13 cellular contexts compared by ENCODE assay signal in the genomic region with DNA sequence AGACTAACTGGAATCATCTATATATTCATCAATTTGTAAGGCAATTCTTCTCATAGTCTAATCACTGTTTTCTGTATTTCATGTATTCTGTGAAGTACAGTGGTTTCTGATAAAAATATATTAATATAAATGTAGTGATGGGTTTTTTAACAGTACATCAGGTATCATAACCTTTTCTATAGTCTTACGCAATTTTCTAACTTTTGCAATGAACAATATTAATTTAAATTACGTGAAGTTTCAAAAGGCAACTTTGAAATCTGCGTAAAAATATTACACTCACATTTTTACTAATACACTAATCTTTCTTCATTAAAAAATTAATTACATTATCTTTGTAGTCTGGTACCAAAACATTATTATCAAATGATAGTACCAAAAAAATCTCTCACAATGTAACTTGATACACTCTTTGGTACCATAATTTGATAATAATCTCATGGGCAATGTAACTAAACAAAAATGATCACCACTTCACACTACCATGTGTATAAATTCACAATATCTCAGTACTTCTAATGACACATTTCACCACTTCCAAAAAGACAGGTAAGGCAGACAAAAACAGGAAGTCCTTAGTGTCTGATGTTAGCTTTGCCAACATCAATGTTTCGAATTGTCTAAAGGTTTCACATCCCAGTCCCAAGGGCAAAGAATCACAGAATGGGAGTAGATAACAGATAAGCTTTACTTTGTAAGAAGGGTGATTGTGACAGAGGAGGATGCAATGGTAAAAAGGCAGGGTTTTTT. TPM values are rescaled to one million over a fixed set of nuclear protein-coding genes. Genes with fewer than 3 reads are reported as not detected.
DNase-seq lines count a peak whose midpoint lies in the region; ATAC-seq and TF ChIP-seq lines count a peak whose summit lies in the region.
"Had no signal": no experiment of that assay in that cellular context is flagged by ENCODE, and none has a peak within 500 bp of the region (broad histone marks: within the 10 kb centered on the region; RNA-seq: fewer than 3 reads in every experiment).

No MANE protein-coding gene starts in this region.

- H3K36me3 Mint-ChIP-seq in activated CD4-positive, alpha-beta T cell treated with anti-CD3 and anti-CD28 coated beads, Interleukin-2, amount 10 ng/mL, durations not matched to agents 24 days and 14 days (ENCODE audit: low read depth) = no peaks in the 10 kb centered on the region
- H3K36me3 Mint-ChIP-seq in naive thymus-derived CD8-positive, alpha-beta T cell = no peaks in the 10 kb centered on the region

- H3K4me2 ChIP-seq in OCI-LY3 (ENCODE audit: low read length) = peak overlapping the region; percentile 69

- no peaks in the 10 kb centered on the region for H3K27me3 ChIP-seq in OCI-LY3 (ENCODE audit: low read depth, low read length)
- H3K27me3 ChIP-seq: heart left ventricle had no signal

- no peak for DNase-seq in activated CD4-positive, alpha-beta T cell treated with anti-CD3 and anti-CD28 coated beads, Interleukin-2, amount 10 ng/mL, durations not matched to agents 24 days and 14 days
- no peak for DNase-seq in activated CD4-positive, alpha-beta T cell treated with anti-CD3 and anti-CD28 coated beads for 4 hours
- DNase-seq in naive thymus-derived CD8-positive, alpha-beta T cell = peak in 3 of 10 donors; percentile 17 to 31 (median 23)
- DNase-seq in NCI-H446 treated with DMSO at 0.1 percent for 48 hours (lab: John Stamatoyannopoulos, UW) = no peak
- DNase-seq in NAMALWA (ENCODE audit: low spot score) = no peak
- DNase-seq: heart left ventricle, KBM-7, NCI-H748 treated with DMSO at 0.1 percent for 48 hours had no signal

- no peak overlapping the region for H3K9ac ChIP-seq in OCI-LY3 (ENCODE audit: low read length)

- no peak for TF ChIP-seq CTCF in OCI-LY3 (IDR thresholded peaks at IDR 0.05; ENCODE audit: low read depth, low read length)

- ATAC-seq in GM21825 (IDR thresholded peaks at IDR 0.05; ENCODE audit: unreplicated experiment) = peak; percentile 40
- peak; percentile 69 to 78 for ATAC-seq in naive thymus-derived CD8-positive, alpha-beta T cell
- no peak for ATAC-seq in HG03135 (IDR thresholded peaks at IDR 0.05; ENCODE audit: unreplicated experiment)
- ATAC-seq: heart left ventricle had no signal

- no peaks in the 10 kb centered on the region for H3K36me3 ChIP-seq in OCI-LY3 (replicated peaks; ENCODE audit: low read depth, low read length)
- H3K36me3 ChIP-seq: heart left ventricle had no signal

- no peaks in the 10 kb centered on the region for H3K9me3 Mint-ChIP-seq in activated CD4-positive, alpha-beta T cell treated with anti-CD3 and anti-CD28 coated beads, Interleukin-2, amount 10 ng/mL, durations not matched to agents 24 days and 14 days
- peaks cover 0 to 7% (median 0%) of the 10 kb centered on the region in 9 donors for H3K9me3 Mint-ChIP-seq in naive thymus-derived CD8-positive, alpha-beta T cell
- H3K9me3 Mint-ChIP-seq: dendritic cell treated with granulocyte-macrophage colony-stimulating factor and Interleukin-4, amounts not matched to agents 40 ng/mL and 50 ng/mL, for 4 days had no signal

- H3K9me3 ChIP-seq in OCI-LY3 (ENCODE audit: insufficient read depth, low read length) = no peaks in the 10 kb centered on the region
- H3K9me3 ChIP-seq: heart left ventricle had no signal

- POLR2A ChIA-PET in naive thymus-derived CD8-positive, alpha-beta T cell (lab: Charles Lee) = interaction anchor here (0.6 to 1.8 kb wide), 3 partner anchors 9 to 65 kb away, joined by 3 to 10 read pairs (median 7); a partner anchor contains a TSS

- H3K79me2 ChIP-seq in OCI-LY3 (ENCODE audit: low read length) = no peaks in the 10 kb centered on the region

- H3K4me1 ChIP-seq in OCI-LY3 (ENCODE audit: low read length) = peaks cover 14% of the 10 kb centered on the region
- H3K4me1 ChIP-seq: heart left ventricle had no signal

- H3K4me1 Mint-ChIP-seq in activated CD4-positive, alpha-beta T cell treated with anti-CD3 and anti-CD28 coated beads, Interleukin-2, amount 10 ng/mL, durations not matched to agents 24 days and 14 days = peaks cover 19% of the 10 kb centered on the region
- H3K4me1 Mint-ChIP-seq in naive thymus-derived CD8-positive, alpha-beta T cell = peaks cover 9 to 14% (median 13%) of the 10 kb centered on the region in 4 donors

- no peaks in the 10 kb centered on the region for H3K27me3 Mint-ChIP-seq in activated CD4-positive, alpha-beta T cell treated with anti-CD3 and anti-CD28 coated beads, Interleukin-2, amount 10 ng/mL, durations not matched to agents 24 days and 14 days
- H3K27me3 Mint-ChIP-seq in naive thymus-derived CD8-positive, alpha-beta T cell = no peaks in the 10 kb centered on the region
- H3K27me3 Mint-ChIP-seq: dendritic cell treated with granulocyte-macrophage colony-stimulating factor and Interleukin-4, amounts not matched to agents 40 ng/mL and 50 ng/mL, for 4 days had no signal

- no peak overlapping the region for H3K27ac ChIP-seq in OCI-LY3 (ENCODE audit: low read length)
- H3K27ac ChIP-seq: heart left ventricle had no signal

- H3K4me3 Mint-ChIP-seq in activated CD4-positive, alpha-beta T cell treated with anti-CD3 and anti-CD28 coated beads, Interleukin-2, amount 10 ng/mL, durations not matched to agents 24 days and 14 days = peak overlapping the region; percentile 72
- peak overlapping the region; percentile 70 to 90 (median 83) for H3K4me3 Mint-ChIP-seq in naive thymus-derived CD8-positive, alpha-beta T cell
- H3K4me3 Mint-ChIP-seq: dendritic cell treated with granulocyte-macrophage colony-stimulating factor and Interleukin-4, amounts not matched to agents 40 ng/mL and 50 ng/mL, for 4 days had no signal

- no peak overlapping the region for H2AFZ ChIP-seq in OCI-LY3 (ENCODE audit: low read depth, low read length)

- H3K27ac Mint-ChIP-seq in activated CD4-positive, alpha-beta T cell treated with anti-CD3 and anti-CD28 coated beads, Interleukin-2, amount 10 ng/mL, durations not matched to agents 24 days and 14 days = peak overlapping the region; percentile 3
- peak overlapping the region; percentile 85 to 97 (median 91) for H3K27ac Mint-ChIP-seq in naive thymus-derived CD8-positive, alpha-beta T cell
- H3K27ac Mint-ChIP-seq: dendritic cell treated with granulocyte-macrophage colony-stimulating factor and Interleukin-4, amounts not matched to agents 40 ng/mL and 50 ng/mL, for 4 days had no signal

- no peaks in the 10 kb centered on the region for H4K20me1 ChIP-seq in OCI-LY3 (ENCODE audit: insufficient read depth, low read length)

- peak overlapping the region; percentile 64 for H3K4me3 ChIP-seq in OCI-LY3 (ENCODE audit: low read length)
- H3K4me3 ChIP-seq: heart left ventricle had no signal

- intact Hi-C loops in activated CD4-positive, alpha-beta T cell treated with anti-CD3 and anti-CD28 coated beads, Interleukin-2, amount 10 ng/mL, durations not matched to agents 24 days and 14 days (cut with micrococcal nuclease) = no loop called here

RNA-seq across cellular contexts. Expression of a gene that starts 8.7 kb away (rescaled TPM):
- not detected in 2 replicates for total RNA-seq in activated CD4-positive, alpha-beta T cell treated with anti-CD3 and anti-CD28 coated beads, Interleukin-2, amount 10 ng/mL, durations not matched to agents 24 days and 14 days
- total RNA-seq in naive thymus-derived CD8-positive, alpha-beta T cell = under 1 TPM; 0.57 to 0.82 TPM
- under 1 TPM in 2 of 3 donors, not detected in 1; 0.09 to 0.16 TPM for polyA plus RNA-seq in naive thymus-derived CD8-positive, alpha-beta T cell
- total RNA-seq: T-helper 1 cell treated with Interleukin-12 subunit alpha and Interleukin-12 subunit beta and Interleukin-4 antibody, amounts not matched to agents 30 ng/mL and 1 ng/mL, for 36 hours had no signal

RNA-seq across cellular contexts. Expression of a gene that starts 8.8 kb away (rescaled TPM):
- 9.9 TPM in 2 replicates for total RNA-seq in activated CD4-positive, alpha-beta T cell treated with anti-CD3 and anti-CD28 coated beads, Interleukin-2, amount 10 ng/mL, durations not matched to agents 24 days and 14 days
- 10 to 100 TPM; 40.8 to 45.1 TPM for total RNA-seq in naive thymus-derived CD8-positive, alpha-beta T cell
- polyA plus RNA-seq in naive thymus-derived CD8-positive, alpha-beta T cell = 10 to 100 TPM; 39.8 to 53.5 (median 40.6) TPM
